ENCODE assay signal across 8 cellular contexts in genomic region chr3:152402698-152403456, GRCh38.
DNase-seq lines count a peak whose midpoint lies in the region; ATAC-seq and TF ChIP-seq lines count a peak whose summit lies in the region.

No MANE protein-coding gene starts in this region.

- POLR2A ChIA-PET in WTC11 (lab: Charles Lee): no interaction called here

- DNase-seq in activated T-cell treated with anti-CD3 and anti-CD28 coated beads, Interleukin-2, amount 50 U/mL, for 72 hours: peak in 1 of 2 donors; percentile 24
- no peak for DNase-seq in activated T-cell treated with anti-CD3 and anti-CD28 coated beads, Interleukin-2, amount 50 U/mL, for 48 hours
- DNase-seq in WTC11 (ENCODE audit: low spot score) (no peak), islet precursor cell (peak; percentile 63), type B pancreatic cell (ENCODE audit: extremely low spot score, unreplicated experiment) (no peak), epidermal melanocyte (ENCODE audit: insufficient read length, low spot score) (no peak)

- no peaks in the 10 kb centered on the region for H3K27me3 Mint-ChIP-seq in activated T-cell treated with anti-CD3 and anti-CD28 coated beads, Interleukin-2, amount 50 U/mL, for 72 hours (ENCODE audit: low read depth)
- no peaks in the 10 kb centered on the region for H3K27me3 Mint-ChIP-seq in WTC11 (ENCODE audit: low read depth)
- no peaks in the 10 kb centered on the region for H3K27me3 Mint-ChIP-seq in type B pancreatic cell

- H3K4me3 Mint-ChIP-seq in activated T-cell treated with anti-CD3 and anti-CD28 coated beads, Interleukin-2, amount 50 U/mL, for 72 hours: peak overlapping the region; percentile 14 to 75
- no peak overlapping the region for H3K4me3 Mint-ChIP-seq in WTC11
- H3K4me3 Mint-ChIP-seq in type B pancreatic cell: no peak overlapping the region

- peaks cover 0 to 13% of the 10 kb centered on the region in 2 donors for H3K36me3 Mint-ChIP-seq in activated T-cell treated with anti-CD3 and anti-CD28 coated beads, Interleukin-2, amount 50 U/mL, for 72 hours (ENCODE audit: insufficient read depth in 2 of 2)
- H3K36me3 Mint-ChIP-seq in WTC11 (no peaks in the 10 kb centered on the region), type B pancreatic cell (peaks cover 4% of the 10 kb centered on the region)

- TF ChIP-seq CTCF in WTC11 (IDR thresholded peaks at IDR 0.05) (no peak), type B pancreatic cell (conservative IDR thresholded peaks at IDR 0.05) (no peak)

- peaks cover 87% of the 10 kb centered on the region for H3K4me1 Mint-ChIP-seq in activated T-cell treated with anti-CD3 and anti-CD28 coated beads, Interleukin-2, amount 50 U/mL, for 72 hours (ENCODE audit: low read depth)
- H3K4me1 Mint-ChIP-seq in WTC11 (peaks cover 54% of the 10 kb centered on the region), type B pancreatic cell (ENCODE audit: unreplicated experiment) (peaks cover 50% of the 10 kb centered on the region)

- peak; percentile 89 to 95 for ATAC-seq in activated T-cell treated with anti-CD3 and anti-CD28 coated beads, Interleukin-2, amount 50 U/mL, for 72 hours (replicated peaks in 1 of 2)
- ATAC-seq in WTC11 (no peak; the same call in 1 of the 2 replicates), GM18907 (IDR thresholded peaks at IDR 0.05; ENCODE audit: unreplicated experiment) (no peak), HG03175 (IDR thresholded peaks at IDR 0.05; ENCODE audit: unreplicated experiment) (no peak)

- no peaks in the 10 kb centered on the region for H3K9me3 Mint-ChIP-seq in activated T-cell treated with anti-CD3 and anti-CD28 coated beads, Interleukin-2, amount 50 U/mL, for 72 hours
- H3K9me3 Mint-ChIP-seq in WTC11 (no peaks in the 10 kb centered on the region), type B pancreatic cell (no peaks in the 10 kb centered on the region)

- CTCF ChIA-PET in WTC11 (lab: Charles Lee): no interaction called here

- H3K27ac Mint-ChIP-seq in activated T-cell treated with anti-CD3 and anti-CD28 coated beads, Interleukin-2, amount 50 U/mL, for 72 hours: peak overlapping the region; percentile 97
- peak overlapping the region; percentile 70 for H3K27ac Mint-ChIP-seq in WTC11
- H3K27ac Mint-ChIP-seq in type B pancreatic cell: peak overlapping the region; percentile 48

TF ChIP-seq in WTC11, 78 proteins besides CTCF, POLR2A, EP300 and RAD21:
- TF ChIP-seq NFATC4 (CRISPR knock-in tag; IDR thresholded peaks at IDR 0.05): no peak
- TF ChIP-seq SP1 (CRISPR knock-in tag; conservative IDR thresholded peaks at IDR 0.05): no peak
- TF ChIP-seq ZNF423 (CRISPR knock-in tag; IDR thresholded peaks at IDR 0.05): no peak
- TF ChIP-seq ZMAT4 (CRISPR knock-in tag; IDR thresholded peaks at IDR 0.05): no peak
- TF ChIP-seq ZNF396 (CRISPR knock-in tag; IDR thresholded peaks at IDR 0.05; ENCODE audit: borderline replicate concordance): no peak
- no peak for TF ChIP-seq ZNF416 (CRISPR knock-in tag; IDR thresholded peaks at IDR 0.05)
- no peak for TF ChIP-seq IRF2 (CRISPR knock-in tag; IDR thresholded peaks at IDR 0.05; ENCODE audit: borderline replicate concordance, low read depth)
- TF ChIP-seq USF2 (CRISPR knock-in tag; IDR thresholded peaks at IDR 0.05): no peak
- no peak for TF ChIP-seq ZSCAN18 (CRISPR knock-in tag; IDR thresholded peaks at IDR 0.05)
- TF ChIP-seq OVOL2 (CRISPR knock-in tag; IDR thresholded peaks at IDR 0.05; ENCODE audit: borderline replicate concordance): no peak
- no peak for TF ChIP-seq ZNF512 (CRISPR knock-in tag; IDR thresholded peaks at IDR 0.05; ENCODE audit: borderline replicate concordance)
- TF ChIP-seq ZNF138 (CRISPR knock-in tag; conservative IDR thresholded peaks at IDR 0.05): no peak
- TF ChIP-seq E2F4 (CRISPR knock-in tag; IDR thresholded peaks at IDR 0.05; ENCODE audit: borderline replicate concordance, low read depth): no peak
- TF ChIP-seq MYBL2 (CRISPR knock-in tag; IDR thresholded peaks at IDR 0.05): no peak
- TF ChIP-seq STAT6 (CRISPR knock-in tag; conservative IDR thresholded peaks at IDR 0.05; ENCODE audit: low read depth): no peak
- TF ChIP-seq ZNF232 (CRISPR knock-in tag; IDR thresholded peaks at IDR 0.05): no peak
- no peak for TF ChIP-seq FOXP1 (CRISPR knock-in tag; IDR thresholded peaks at IDR 0.05; ENCODE audit: borderline replicate concordance)

Comparison
In these comparisons a context has a peak if more than half of its experiments do, and no peak if none do; other contexts are left out.
1. ATAC-seq: peak in activated T-cell treated with anti-CD3 and anti-CD28 coated beads, Interleukin-2, amount 50 U/mL, for 72 hours (2 of 2); none in WTC11 (single experiment), GM18907 (single experiment) and HG03175 (single experiment).
2. H3K4me3 Mint-ChIP-seq: peak in activated T-cell treated with anti-CD3 and anti-CD28 coated beads, Interleukin-2, amount 50 U/mL, for 72 hours (2 of 2); none in WTC11 (single experiment) and type B pancreatic cell (single experiment).
3. Peak in every context shown above with its lines, with median percentiles within 50 percentile points of each other: H3K27ac Mint-ChIP-seq.